In the genomic region with DNA sequence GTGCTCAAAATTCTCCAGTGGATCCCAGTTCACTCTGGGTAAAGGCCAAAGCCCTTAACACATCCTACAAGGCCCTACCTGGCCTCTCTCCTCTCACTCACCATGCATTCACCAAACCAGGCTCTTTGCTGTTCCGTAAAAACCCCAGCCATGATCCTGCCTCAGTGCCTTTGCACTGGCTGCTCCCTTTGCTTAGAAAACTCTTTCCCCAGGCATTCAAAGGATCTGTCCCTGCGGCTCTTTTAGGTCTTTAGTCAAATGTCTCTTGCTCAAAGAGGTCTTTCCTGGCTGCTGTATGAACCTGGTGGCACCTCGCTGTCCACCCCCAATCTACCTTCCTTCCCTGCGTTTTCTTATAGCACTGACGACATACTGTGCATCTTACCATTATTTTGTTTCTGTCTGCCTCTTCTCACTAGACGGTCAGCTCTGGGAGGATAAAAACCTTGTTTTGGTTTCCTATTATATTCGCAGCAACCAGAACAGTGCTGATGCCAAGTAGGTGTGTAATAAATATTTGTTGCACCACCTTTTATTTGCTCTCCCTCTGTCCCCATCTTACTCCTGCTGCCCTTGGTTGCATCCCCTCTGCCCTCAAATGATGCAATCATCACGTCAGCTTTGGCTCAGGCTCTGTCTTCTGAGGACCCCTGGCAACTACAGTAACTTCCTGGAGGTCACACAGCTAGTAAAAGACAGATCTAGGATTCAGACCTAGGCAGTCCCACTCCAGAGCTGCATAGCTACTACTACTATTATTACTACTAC, we compare ENCODE assay signal across 20 cellular contexts. TPM values are rescaled to one million over a fixed set of nuclear protein-coding genes. Genes with fewer than 3 reads are reported as not detected.
A peak's percentile ranks its signal among the peaks of the same experiment; 100 is the strongest.
DNase-seq lines count a peak whose midpoint lies in the region; ATAC-seq and TF ChIP-seq lines count a peak whose summit lies in the region.
"Had no signal": no experiment of that assay in that cellular context is flagged by ENCODE, and none has a peak within 500 bp of the region (broad histone marks: within the 10 kb centered on the region; RNA-seq: fewer than 3 reads in every experiment).

No MANE protein-coding gene starts in this region.

- no peaks in the 10 kb centered on the region for H3K79me2 ChIP-seq in GM23338 (replicated peaks; ENCODE audit: insufficient read depth)

- H3K4me3 ChIP-seq in GM23338 (no peak overlapping the region), HEK293 (ENCODE audit: low read depth, low read length) (no peak overlapping the region), fibroblast of pulmonary artery (replicated peaks; ENCODE audit: low read depth, low read length) (no peak overlapping the region)
- H3K4me3 ChIP-seq: Peyer's patch, SJSA1 had no signal

- H3F3A ChIP-seq in GM23338 (replicated peaks; ENCODE audit: low read depth): no peaks in the 10 kb centered on the region

- H3K36me3 ChIP-seq in GM23338 (ENCODE audit: insufficient read depth) (no peaks in the 10 kb centered on the region), HEK293 (ENCODE audit: control insufficient read depth in 2 of 2, insufficient read depth in 1 of 2, low read length in 2 of 2) (no peaks in the 10 kb centered on the region; a peak in 1 of 3 replicates)
- H3K36me3 ChIP-seq: Peyer's patch, SJSA1 had no signal

- DNase-seq in GM23338 (ENCODE audit: low spot score) (no peak), fibroblast of pulmonary artery (ENCODE audit: low read depth) (peak; percentile 64), neural crest cell (ENCODE audit: low read depth, low spot score) (no peak), SW480 (ENCODE audit: low spot score) (no peak), type B pancreatic cell (ENCODE audit: extremely low spot score, unreplicated experiment) (no peak)
- no peak for DNase-seq in effector memory CD8-positive, alpha-beta T cell
- DNase-seq: CD4-positive, CD25-positive, alpha-beta regulatory T cell; DMS79; HFFc6; KG1; NCI-H1105 treated with DMSO at 0.1 percent for 48 hours; NCI-H1694; NCI-H2081; NCI-H2171; NCI-H345; NCI-H524; NCI-H774; Peyer's patch had no signal

- no peak for ATAC-seq in GM23338
- ATAC-seq in effector memory CD8-positive, alpha-beta T cell (replicated peaks): no peak

- H3K27me3 Mint-ChIP-seq in GM23338 (ENCODE audit: insufficient read depth, low read depth, poor library complexity): no peaks in the 10 kb centered on the region
- H3K27me3 Mint-ChIP-seq in neural crest cell (ENCODE audit: low read depth): no peaks in the 10 kb centered on the region
- no peaks in the 10 kb centered on the region for H3K27me3 Mint-ChIP-seq in type B pancreatic cell
- H3K27me3 Mint-ChIP-seq in effector memory CD8-positive, alpha-beta T cell: peaks cover 21 to 57% of the 10 kb centered on the region in 2 donors

- no peak overlapping the region for H2AFZ ChIP-seq in GM23338

- H3K4me1 ChIP-seq in GM23338 (ENCODE audit: insufficient read depth): peaks cover 8% of the 10 kb centered on the region
- no peaks in the 10 kb centered on the region for H3K4me1 ChIP-seq in HEK293 (ENCODE audit: control insufficient read depth, insufficient read depth, low read length)

- H3K27me3 ChIP-seq in GM23338 (ENCODE audit: insufficient read depth): no peaks in the 10 kb centered on the region
- H3K27me3 ChIP-seq: Peyer's patch, SJSA1 had no signal

- H3K36me3 Mint-ChIP-seq in GM23338 (ENCODE audit: low read depth) (peaks cover 6% of the 10 kb centered on the region; the same call in 1 of the 3 replicates), neural crest cell (ENCODE audit: low read depth) (peaks cover 4% of the 10 kb centered on the region), type B pancreatic cell (peaks cover 8% of the 10 kb centered on the region)
- H3K36me3 Mint-ChIP-seq in effector memory CD8-positive, alpha-beta T cell (ENCODE audit: insufficient read depth): no peaks in the 10 kb centered on the region

- CTCF ChIA-PET in HEK293 (lab: Yijun Ruan, JAX): no interaction called here

- H3K27ac Mint-ChIP-seq in GM23338 (peak overlapping the region; percentile 72; the same call in 1 of the 2 replicates), neural crest cell (ENCODE audit: unreplicated experiment) (peak overlapping the region; percentile 8), type B pancreatic cell (no peak overlapping the region)
- H3K27ac Mint-ChIP-seq in effector memory CD8-positive, alpha-beta T cell: no peak overlapping the region
- H3K27ac Mint-ChIP-seq: CD4-positive, CD25-positive, alpha-beta regulatory T cell; HFFc6 had no signal

- H3K9me3 ChIP-seq in HEK293 (ENCODE audit: control insufficient read depth, insufficient read depth, low read depth, low read length): no peaks in the 10 kb centered on the region
- H3K9me3 ChIP-seq: Peyer's patch, SJSA1 had no signal

- POLR2A ChIA-PET in HEK293 (lab: Yijun Ruan, JAX): no interaction called here

- H3K27ac ChIP-seq in GM23338 (ENCODE audit: low read depth): no peak overlapping the region
- H3K27ac ChIP-seq in HEK293 (ENCODE audit: extremely low read depth, low read depth, low read length): no peak overlapping the region
- H3K27ac ChIP-seq: Peyer's patch, SJSA1 had no signal

- H3K4me3 Mint-ChIP-seq in GM23338: no peak overlapping the region
- H3K4me3 Mint-ChIP-seq in neural crest cell: no peak overlapping the region
- no peak overlapping the region for H3K4me3 Mint-ChIP-seq in type B pancreatic cell
- no peak overlapping the region for H3K4me3 Mint-ChIP-seq in effector memory CD8-positive, alpha-beta T cell
- H3K4me3 Mint-ChIP-seq: CD4-positive, CD25-positive, alpha-beta regulatory T cell; HFFc6 had no signal

- no peak overlapping the region for H3K4me2 ChIP-seq in GM23338

- TF ChIP-seq CTCF in GM23338 (conservative IDR thresholded peaks at IDR 0.05; ENCODE audit: low read depth in 2 of 2): no peak
- TF ChIP-seq CTCF in HEK293 (tag by site-specific recombination; IDR thresholded peaks at IDR 0.05): no peak
- TF ChIP-seq CTCF in fibroblast of pulmonary artery (IDR thresholded peaks at IDR 0.05; ENCODE audit: low read length, missing control alignments): no peak
- no peak for TF ChIP-seq CTCF in neural crest cell (conservative IDR thresholded peaks at IDR 0.05)
- no peak for TF ChIP-seq CTCF in type B pancreatic cell (conservative IDR thresholded peaks at IDR 0.05)

- no peaks in the 10 kb centered on the region for H3K9me2 ChIP-seq in GM23338 (ENCODE audit: insufficient read depth)

- H3K9me3 Mint-ChIP-seq in GM23338 (no peaks in the 10 kb centered on the region), neural crest cell (peaks cover 3% of the 10 kb centered on the region), type B pancreatic cell (no peaks in the 10 kb centered on the region)
- H3K9me3 Mint-ChIP-seq in effector memory CD8-positive, alpha-beta T cell: no peaks in the 10 kb centered on the region
- H3K9me3 Mint-ChIP-seq: HFFc6 had no signal

- H3K4me1 Mint-ChIP-seq in GM23338 (peaks cover 27% of the 10 kb centered on the region), neural crest cell (peaks cover 10% of the 10 kb centered on the region), type B pancreatic cell (ENCODE audit: unreplicated experiment) (peaks cover 7% of the 10 kb centered on the region)
- peaks cover 0 to 2% of the 10 kb centered on the region in 2 donors for H3K4me1 Mint-ChIP-seq in effector memory CD8-positive, alpha-beta T cell (ENCODE audit: low read depth in 2 of 2)
- H3K4me1 Mint-ChIP-seq: CD4-positive, CD25-positive, alpha-beta regulatory T cell had no signal

- no peaks in the 10 kb centered on the region for H4K20me1 ChIP-seq in GM23338 (replicated peaks; ENCODE audit: insufficient read depth)

TF ChIP-seq in GM23338, 12 proteins besides CTCF, POLR2A, EP300 and RAD21 (continues in another document):
- TF ChIP-seq, protein P1, sequence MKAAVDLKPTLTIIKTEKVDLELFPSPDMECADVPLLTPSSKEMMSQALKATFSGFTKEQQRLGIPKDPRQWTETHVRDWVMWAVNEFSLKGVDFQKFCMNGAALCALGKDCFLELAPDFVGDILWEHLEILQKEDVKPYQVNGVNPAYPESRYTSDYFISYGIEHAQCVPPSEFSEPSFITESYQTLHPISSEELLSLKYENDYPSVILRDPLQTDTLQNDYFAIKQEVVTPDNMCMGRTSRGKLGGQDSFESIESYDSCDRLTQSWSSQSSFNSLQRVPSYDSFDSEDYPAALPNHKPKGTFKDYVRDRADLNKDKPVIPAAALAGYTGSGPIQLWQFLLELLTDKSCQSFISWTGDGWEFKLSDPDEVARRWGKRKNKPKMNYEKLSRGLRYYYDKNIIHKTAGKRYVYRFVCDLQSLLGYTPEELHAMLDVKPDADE (IDR thresholded peaks at IDR 0.05): no peak
- no peak for TF ChIP-seq STAT1 (IDR thresholded peaks at IDR 0.05; ENCODE audit: unreplicated experiment)
- TF ChIP-seq JUNB (IDR thresholded peaks at IDR 0.05; ENCODE audit: unreplicated experiment): no peak
- no peak for TF ChIP-seq ZNF331 (CRISPR knock-in tag; IDR thresholded peaks at IDR 0.05; ENCODE audit: low read depth)
- TF ChIP-seq NANOG (IDR thresholded peaks at IDR 0.05; ENCODE audit: borderline replicate concordance): no peak
- no peak for TF ChIP-seq CREB1 (CRISPR knock-in tag; IDR thresholded peaks at IDR 0.05; ENCODE audit: low read depth)
- no peak for TF ChIP-seq POLR2AphosphoS5 (IDR thresholded peaks at IDR 0.05; ENCODE audit: low read depth)
- no peak for TF ChIP-seq ZNF114 (CRISPR knock-in tag; IDR thresholded peaks at IDR 0.05)

TF ChIP-seq in HEK293, 187 proteins besides CTCF, POLR2A, EP300 and RAD21:
- TF ChIP-seq SP7 (tag by site-specific recombination; IDR thresholded peaks at IDR 0.05): no peak
- TF ChIP-seq ZNF623 (tag by site-specific recombination; IDR thresholded peaks at IDR 0.05): peak; percentile 86

RNA-seq across cellular contexts. Expression of a gene that starts 23.8 kb away (rescaled TPM):
- total RNA-seq in GM23338 (2014; rRNA removed; shearing (Covaris generic)): 52.6 and 59.2 TPM in 2 replicates
- 17.6 and 21.4 TPM in 2 replicates for polyA plus RNA-seq in GM23338 (2016; fragmentation: Nextera tagmentation; extraction: Ambion mirVana)
- total RNA-seq in neural crest cell (104 and 115 TPM in 2 replicates), type B pancreatic cell (ENCODE audit: low replicate concordance) (100 and 107 TPM in 2 replicates)

Comparison
In these comparisons a context has a peak if more than half of its experiments do, and no peak if none do; other contexts are left out.
1. H3K27ac Mint-ChIP-seq: peak in GM23338 (single experiment) and neural crest cell (single experiment); none in type B pancreatic cell (single experiment) and effector memory CD8-positive, alpha-beta T cell (0 of 2).